5 cellular contexts compared by ENCODE assay signal in the genomic region with DNA sequence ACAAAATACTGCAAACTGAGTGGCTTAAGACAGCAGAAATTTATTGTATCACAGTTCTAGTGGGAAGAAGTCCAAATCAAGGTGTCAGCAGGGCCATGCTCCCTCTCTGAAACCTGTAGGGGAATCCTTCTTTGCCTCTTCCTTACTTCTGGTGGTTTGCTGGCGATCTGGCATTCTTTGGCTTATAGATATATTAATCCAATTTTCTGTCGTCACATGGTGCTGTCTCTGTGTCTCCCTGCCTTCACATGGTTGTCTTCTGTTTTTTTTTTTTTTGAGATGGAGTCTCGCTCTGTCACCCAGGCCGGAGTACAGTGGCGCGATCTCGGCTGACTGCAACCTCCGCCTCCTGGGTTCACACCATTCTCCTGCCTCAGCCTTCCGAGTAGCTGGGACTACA.
"Had no signal": no experiment of that assay in that cellular context is flagged by ENCODE, and none has a peak within 500 bp of the region (broad histone marks: within the 10 kb centered on the region; RNA-seq: fewer than 3 reads in every experiment).

No MANE protein-coding gene starts in this region.

- DNase-seq: H7, KG1 had no signal

- H3K36me3 ChIP-seq: HAP-1 had no signal

- H3K9me3 ChIP-seq: HAP-1 had no signal

- H3K4me3 ChIP-seq: GM23338, HAP-1 had no signal

- H3K4me2 ChIP-seq: GM23338 had no signal

- FAIRE-seq: HepG2 had no signal
